Comparison of ENCODE assay signal across 10 cellular contexts in genomic region chr22:28116261-28116673, GRCh38.
DNase-seq lines count a peak whose midpoint lies in the region; ATAC-seq and TF ChIP-seq lines count a peak whose summit lies in the region.
"Had no signal": no experiment of that assay in that cellular context is flagged by ENCODE, and none has a peak within 500 bp of the region (broad histone marks: within the 10 kb centered on the region; RNA-seq: fewer than 3 reads in every experiment).

No MANE protein-coding gene starts in this region.

- POLR2A ChIA-PET in HEK293 (lab: Yijun Ruan, JAX): no interaction called here

- TF ChIP-seq CTCF in HEK293 (tag by site-specific recombination; IDR thresholded peaks at IDR 0.05) (no peak), body of pancreas (IDR thresholded peaks at IDR 0.05) (no peak), hepatocyte (IDR thresholded peaks at IDR 0.05; ENCODE audit: poor library complexity) (no peak)

- no peaks in the 10 kb centered on the region for H3K79me2 ChIP-seq in hepatocyte

- H3K9me3 ChIP-seq in HEK293 (ENCODE audit: control insufficient read depth, insufficient read depth, low read depth, low read length): no peaks in the 10 kb centered on the region
- H3K9me3 ChIP-seq in body of pancreas: no peaks in the 10 kb centered on the region
- no peaks in the 10 kb centered on the region for H3K9me3 ChIP-seq in hepatocyte (ENCODE audit: low read depth)

- CTCF ChIA-PET in HEK293 (lab: Yijun Ruan, JAX): interaction anchor here (0.7 kb wide), 1 partner anchor 171 kb away, joined by 6 read pairs; no protein-coding TSS in a partner anchor

- H3K4me3 ChIP-seq in HEK293 (ENCODE audit: low read depth, low read length): no peak overlapping the region
- H3K4me3 ChIP-seq in body of pancreas: no peak overlapping the region
- H3K4me3 ChIP-seq in hepatocyte: no peak overlapping the region

- H3K9me2 ChIP-seq in hepatocyte (replicated peaks; ENCODE audit: insufficient read depth): no peaks in the 10 kb centered on the region

- no peaks in the 10 kb centered on the region for H3K36me3 ChIP-seq in HEK293 (ENCODE audit: control insufficient read depth in 2 of 2, insufficient read depth in 1 of 2, low read length in 2 of 2)
- H3K36me3 ChIP-seq in body of pancreas (replicated peaks in 1 of 2; ENCODE audit: insufficient read depth in 1 of 2, low read depth in 2 of 2): no peaks in the 10 kb centered on the region
- no peaks in the 10 kb centered on the region for H3K36me3 ChIP-seq in hepatocyte (replicated peaks; ENCODE audit: insufficient read depth, low read depth)

- H2AFZ ChIP-seq in hepatocyte: no peak overlapping the region

- intact Hi-C loops in body of pancreas (cut with DNase I): no loop called here

- no peak for TF ChIP-seq POLR2A in body of pancreas (IDR thresholded peaks at IDR 0.05)

- no peaks in the 10 kb centered on the region for H3K4me1 ChIP-seq in HEK293 (ENCODE audit: control insufficient read depth, insufficient read depth, low read length)
- peaks cover 38% of the 10 kb centered on the region for H3K4me1 ChIP-seq in body of pancreas
- no peaks in the 10 kb centered on the region for H3K4me1 ChIP-seq in hepatocyte (ENCODE audit: insufficient read depth)

- WGBS in body of pancreas, 2 donors: 53 to 64% methylated on average over 2 of the region's 2 CpGs
- 71% methylated on average over 2 of the region's 2 CpGs for WGBS in hepatocyte (ENCODE audit: low lambda C conversion rate, missing lambda C conversion rate)

- no peak overlapping the region for H3K4me2 ChIP-seq in hepatocyte

- H3K27me3 ChIP-seq in body of pancreas (no peaks in the 10 kb centered on the region), hepatocyte (no peaks in the 10 kb centered on the region)

- H3K27ac ChIP-seq in HEK293 (ENCODE audit: extremely low read depth, low read depth, low read length) (no peak overlapping the region), body of pancreas (peak overlapping the region; percentile 26 to 73 (median 56)), hepatocyte (peak overlapping the region; percentile 66)

- peak; percentile 76 for ATAC-seq in body of pancreas
- ATAC-seq in GM18517 (IDR thresholded peaks at IDR 0.05; ENCODE audit: unreplicated experiment): no peak
- ATAC-seq in GM21717 (IDR thresholded peaks at IDR 0.05; ENCODE audit: unreplicated experiment): no peak
- no peak for ATAC-seq in GM21576 (IDR thresholded peaks at IDR 0.05; ENCODE audit: unreplicated experiment)

- DNase-seq in body of pancreas (peak; percentile 29 to 67 (median 53)), hepatocyte (ENCODE audit: low spot score) (peak; percentile 34), smooth muscle cell of the brain vasculature (ENCODE audit: low read depth, low spot score) (peak; percentile 15), COLO829 (ENCODE audit: low spot score) (no peak)
- DNase-seq: H7; stimulated activated CD4-positive, alpha-beta T cell treated with anti-CD3 and anti-CD28 coated beads, Interleukin-12 subunit alpha, Interleukin-12 subunit beta, amount 100 ng/mL, for 4 hours had no signal

- H4K20me1 ChIP-seq in hepatocyte (ENCODE audit: insufficient read depth, poor library complexity, severe bottlenecking): no peaks in the 10 kb centered on the region

TF ChIP-seq in HEK293, 187 proteins besides CTCF, POLR2A, EP300 and RAD21:
- TF ChIP-seq ZNF449 (tag by site-specific recombination; IDR thresholded peaks at IDR 0.05) (peak; percentile 86), ZNF660 (tag by site-specific recombination; IDR thresholded peaks at IDR 0.05) (no peak)
